ENCODE assay signal across 12 cellular contexts in the genomic region with DNA sequence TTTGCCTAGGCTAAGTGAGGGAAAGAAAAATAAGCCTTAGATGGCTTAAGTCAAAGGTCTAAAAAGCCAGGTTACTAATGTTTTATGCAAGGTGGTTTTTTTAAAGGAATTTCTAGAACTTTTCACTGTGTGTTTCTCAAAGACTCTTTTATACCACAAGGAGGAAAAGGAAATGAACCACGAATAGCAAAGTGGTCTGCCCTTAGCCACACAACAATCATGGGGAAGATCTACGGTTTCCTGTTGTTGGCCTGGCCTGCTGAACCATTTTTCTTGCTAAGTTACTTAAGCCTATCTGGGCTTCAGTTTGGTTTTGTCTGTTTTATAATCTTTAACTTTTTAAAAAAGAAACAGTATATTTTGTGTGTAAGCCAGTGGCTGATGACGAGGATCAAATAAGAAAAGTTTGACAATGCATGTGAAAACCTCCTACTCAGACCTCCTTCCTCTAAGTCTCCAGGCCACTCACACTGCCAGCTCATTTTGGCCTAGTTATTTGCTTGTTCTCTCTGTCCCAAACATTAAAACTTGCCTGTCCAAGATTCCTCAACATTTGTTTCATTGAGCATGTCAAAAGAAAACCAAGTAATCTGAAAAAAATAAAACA. TPM values are rescaled to one million over a fixed set of nuclear protein-coding genes. Genes with fewer than 3 reads are reported as not detected.
DNase-seq lines count a peak whose midpoint lies in the region; ATAC-seq, FAIRE-seq and TF ChIP-seq lines count a peak whose summit lies in the region.
"Had no signal": no experiment of that assay in that cellular context is flagged by ENCODE, and none has a peak within 500 bp of the region (broad histone marks: within the 10 kb centered on the region; RNA-seq: fewer than 3 reads in every experiment).

No MANE protein-coding gene starts in this region.

- H3K4me3 ChIP-seq in GM12878 (no peak overlapping the region), ascending aorta (no peak overlapping the region)

- no peak overlapping the region for H2AFZ ChIP-seq in GM12878 (ENCODE audit: control insufficient read depth, low read depth, low read length)

- ATAC-seq in GM21381 (IDR thresholded peaks at IDR 0.05; ENCODE audit: unreplicated experiment) (peak; percentile 52), HG03558 (IDR thresholded peaks at IDR 0.05; ENCODE audit: extremely low read depth, unreplicated experiment) (peak; percentile 45), GM12878 (peak; percentile 57; the same call in 2 of the 3 replicates)

- H3K9me3 ChIP-seq in GM12878 (replicated peaks; ENCODE audit: control insufficient read depth, insufficient read depth, low read length) (no peaks in the 10 kb centered on the region), ascending aorta (no peaks in the 10 kb centered on the region)

- DNase-seq in GM10266 (ENCODE audit: extremely low spot score): peak; percentile 10
- peak; percentile 19 for DNase-seq in GM12878 (ENCODE audit: low read depth, low spot score)
- DNase-seq in GOT3 (lab: John Stamatoyannopoulos, UW): no peak
- no peak for DNase-seq in ascending aorta (ENCODE audit: low spot score in 2 of 2)
- DNase-seq in Calu3: no peak
- DNase-seq in stimulated activated CD4-positive, alpha-beta T cell treated with anti-CD3 and anti-CD28 coated beads, Interleukin-1b, Interleukin-23, amount 100 ng/mL, for 48 hours: no peak
- DNase-seq: activated CD8-positive, alpha-beta memory T cell treated with anti-CD3 and anti-CD28 coated beads, Interleukin-2, amount 50 U/mL, for 48 hours; effector CD8-positive, alpha-beta T cell; nucleus accumbens had no signal

- WGBS in GM12878 (ENCODE audit: insufficient coverage, insufficient replicate concordance, low lambda C conversion rate, missing lambda C conversion rate): 11% methylated on average over 3 of the region's 3 CpGs

- no peak for TF ChIP-seq EP300 in GM12878 (IDR thresholded peaks at IDR 0.05; ENCODE audit: borderline replicate concordance in 1 of 2, control insufficient read depth in 1 of 2, low read depth in 2 of 2, low read length in 2 of 2)

- H3K4me1 ChIP-seq in GM12878 (ENCODE audit: control insufficient read depth, insufficient read depth, low read length) (no peaks in the 10 kb centered on the region), ascending aorta (no peaks in the 10 kb centered on the region)

- TF ChIP-seq CTCF in GM10266 (IDR thresholded peaks at IDR 0.05; ENCODE audit: control insufficient read depth, insufficient read depth, low read depth, missing control alignments) (no peak), GM12878 (IDR thresholded peaks at IDR 0.05 in 2 of 3, conservative IDR thresholded peaks at IDR 0.05 in 1 of 3; ENCODE audit: control insufficient read depth in 2 of 3, extremely low read depth in 1 of 3, insufficient read depth in 1 of 3, low read depth in 3 of 3, low read length in 3 of 3) (no peak), ascending aorta (IDR thresholded peaks at IDR 0.05) (no peak), Calu3 (IDR thresholded peaks at IDR 0.05; ENCODE audit: unreplicated experiment) (no peak)

- no peaks in the 10 kb centered on the region for H3K79me2 ChIP-seq in GM12878 (ENCODE audit: control insufficient read depth, insufficient read depth, low read length)

- H3K36me3 ChIP-seq in GM12878 (ENCODE audit: control insufficient read depth in 2 of 2, insufficient read depth in 2 of 2, low read length in 1 of 2) (no peaks in the 10 kb centered on the region), ascending aorta (no peaks in the 10 kb centered on the region)

- no peak overlapping the region for H3K27ac ChIP-seq in GM12878 (ENCODE audit: control insufficient read depth, insufficient read depth)
- peak overlapping the region in 1 of 2 donors; percentile 7 for H3K27ac ChIP-seq in ascending aorta
- H3K27ac ChIP-seq: HL-60 had no signal

- no peaks in the 10 kb centered on the region for H3K27me3 ChIP-seq in GM12878 (replicated peaks in 1 of 2; ENCODE audit: control insufficient read depth in 2 of 2, insufficient read depth in 2 of 2, low read length in 1 of 2)
- no peaks in the 10 kb centered on the region for H3K27me3 ChIP-seq in ascending aorta

- no peaks in the 10 kb centered on the region for H3K27me3 Mint-ChIP-seq in Calu3 (ENCODE audit: unreplicated experiment)

- in situ Hi-C loops in GM12878 (cut with MboI): no loop called here

- H3K36me3 Mint-ChIP-seq in Calu3 (ENCODE audit: insufficient read depth, unreplicated experiment): no peaks in the 10 kb centered on the region

- no peak for FAIRE-seq in GM12878 (lab: Jason Lieb, UNC)

- BruUV-seq in GM12878 (replicated peaks; lab: Mats Ljungman, UMichigan) (no TSS peak), Calu3 (replicated peaks; lab: Mats Ljungman, UMichigan) (no TSS peak)

- H3K27ac Mint-ChIP-seq in Calu3 (ENCODE audit: unreplicated experiment): no peak overlapping the region

- H3K9ac ChIP-seq in GM12878 (ENCODE audit: control insufficient read depth, insufficient read depth, low read length): no peak overlapping the region

- no peak overlapping the region for H3K4me3 Mint-ChIP-seq in Calu3 (ENCODE audit: low read depth, unreplicated experiment)

- SMC1A ChIA-PET in GM12878 (lab: Charles Lee; ENCODE audit: uncharacterized antibody, unreplicated experiment): interaction anchor here (1.1 kb wide), 1 partner anchor 11 kb away, joined by 3 read pairs; no protein-coding TSS in a partner anchor

- CTCF ChIA-PET in GM12878 (lab: Yijun Ruan, JAX): no interaction called here
- CTCF ChIA-PET in Calu3 (lab: Charles Lee): no interaction called here

- no peaks in the 10 kb centered on the region for H4K20me1 ChIP-seq in GM12878 (ENCODE audit: control insufficient read depth, insufficient read depth)

- H3K9me3 Mint-ChIP-seq in Calu3 (ENCODE audit: low read depth, unreplicated experiment): no peaks in the 10 kb centered on the region

- intact Hi-C loops in GM12878 (cut with micrococcal nuclease; ENCODE audit: unreplicated experiment) (no loop called here), ascending aorta (cut with DNase I) (no loop called here), Calu3 (cut with micrococcal nuclease; ENCODE audit: unreplicated experiment) (no loop called here)

- no peak for TF ChIP-seq RAD21 in GM12878 (IDR thresholded peaks at IDR 0.05; ENCODE audit: insufficient read depth, low read depth, low read length)

- H3K4me1 Mint-ChIP-seq in Calu3 (ENCODE audit: low read depth, unreplicated experiment): no peaks in the 10 kb centered on the region

- H3K4me2 ChIP-seq in GM12878 (ENCODE audit: control insufficient read depth, insufficient read depth): no peak overlapping the region

- RAD21 ChIA-PET in GM12878 (lab: Charles Lee; ENCODE audit: unreplicated experiment): no interaction called here

- POLR2A ChIA-PET in GM12878 (lab: Charles Lee): no interaction called here

- no peak for TF ChIP-seq POLR2A in GM12878 (IDR thresholded peaks at IDR 0.05; ENCODE audit: low read depth, low read length)

TF ChIP-seq in GM12878, 131 proteins besides CTCF, POLR2A, EP300 and RAD21:
- TF ChIP-seq, protein P1, sequence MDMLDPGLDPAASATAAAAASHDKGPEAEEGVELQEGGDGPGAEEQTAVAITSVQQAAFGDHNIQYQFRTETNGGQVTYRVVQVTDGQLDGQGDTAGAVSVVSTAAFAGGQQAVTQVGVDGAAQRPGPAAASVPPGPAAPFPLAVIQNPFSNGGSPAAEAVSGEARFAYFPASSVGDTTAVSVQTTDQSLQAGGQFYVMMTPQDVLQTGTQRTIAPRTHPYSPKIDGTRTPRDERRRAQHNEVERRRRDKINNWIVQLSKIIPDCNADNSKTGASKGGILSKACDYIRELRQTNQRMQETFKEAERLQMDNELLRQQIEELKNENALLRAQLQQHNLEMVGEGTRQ (IDR thresholded peaks at IDR 0.05; ENCODE audit: borderline replicate concordance, low read depth, low read length): no peak
- TF ChIP-seq RUNX3 (IDR thresholded peaks at IDR 0.05; ENCODE audit: low read length) (peak; percentile 79), CHD2 (IDR thresholded peaks at IDR 0.05; ENCODE audit: borderline replicate concordance, low read depth, low read length) (no peak), RBBP5 (conservative IDR thresholded peaks at IDR 0.05) (no peak), SMAD1 (IDR thresholded peaks at IDR 0.05; ENCODE audit: low read depth, partially characterized antibody) (no peak), SUZ12 (IDR thresholded peaks at IDR 0.05; ENCODE audit: unreplicated experiment) (no peak), ZNF24 (IDR thresholded peaks at IDR 0.05) (no peak)

RNA-seq across cellular contexts. Expression of a gene that starts 56.7 kb away (rescaled TPM):
- total RNA-seq in GM12878 (2013; cell fraction: nucleolus; rRNA removed): 0.31 and 0.69 TPM in 2 replicates
- total RNA-seq in GM12878 (2014; rRNA removed) (0.06 TPM in 1 of 2 replicates, not detected in the other), GM12878 (2014; rRNA removed; fragmentation: Illumina TruSeq; extraction: Trizol) (0.05 and 0.18 TPM in 2 replicates), GM12878 (2021) (not detected in 2 replicates), ascending aorta (5.6 TPM), Calu3 (2022) (not detected in 2 replicates)
- not detected for polyA plus RNA-seq in GM12878 (2011; ENCODE audit: low read depth)
- polyA plus RNA-seq in GM12878 (2011; rRNA removed) (0.26 and 0.48 TPM in 2 replicates), GM12878 (2014; fragmentation: Illumina TruSeq; extraction: Trizol) (0.01 and 0.22 TPM in 2 replicates), GM12878 (2014; fragmentation: Nextera tagmentation; extraction: Ambion mirVana) (not detected), GM12878 (2014; rRNA removed) (not detected in 2 replicates), GM12878 (2016; fragmentation: Nextera tagmentation; extraction: Ambion mirVana) (not detected)
- polyA plus RNA-seq in GM12878 (2011; cell fraction: cytosol; rRNA removed): 0.10 TPM in 2 replicates
- polyA plus RNA-seq in GM12878 (2011; cell fraction: nucleus; rRNA removed): 0.57 and 0.60 TPM in 2 replicates
- not detected in 2 replicates for polyA plus RNA-seq in GM12878 (2012)
- 0.22 and 0.36 TPM in 2 replicates for polyA minus RNA-seq in GM12878 (2011; rRNA and poly(A)+ RNA removed)
- polyA minus RNA-seq in GM12878 (2011; cell fraction: cytosol; rRNA and poly(A)+ RNA removed): 0.21 and 0.40 TPM in 2 replicates
- polyA minus RNA-seq in GM12878 (2011; cell fraction: nucleus; rRNA and poly(A)+ RNA removed): 0.24 and 0.38 TPM in 2 replicates

Comparison
In these comparisons a context has a peak if more than half of its experiments do, and no peak if none do; other contexts are left out.
1. DNase-seq: peak in GM10266 (single experiment) and GM12878 (single experiment); none in GOT3 (single experiment), ascending aorta (0 of 2), Calu3 (single experiment) and stimulated activated CD4-positive, alpha-beta T cell treated with anti-CD3 and anti-CD28 coated beads, Interleukin-1b, Interleukin-23, amount 100 ng/mL, for 48 hours (single experiment).
2. Peak in every context shown above with its lines, with median percentiles within 50 percentile points of each other: ATAC-seq.